1 cellular context compared by ENCODE assay signal in the genomic region with DNA sequence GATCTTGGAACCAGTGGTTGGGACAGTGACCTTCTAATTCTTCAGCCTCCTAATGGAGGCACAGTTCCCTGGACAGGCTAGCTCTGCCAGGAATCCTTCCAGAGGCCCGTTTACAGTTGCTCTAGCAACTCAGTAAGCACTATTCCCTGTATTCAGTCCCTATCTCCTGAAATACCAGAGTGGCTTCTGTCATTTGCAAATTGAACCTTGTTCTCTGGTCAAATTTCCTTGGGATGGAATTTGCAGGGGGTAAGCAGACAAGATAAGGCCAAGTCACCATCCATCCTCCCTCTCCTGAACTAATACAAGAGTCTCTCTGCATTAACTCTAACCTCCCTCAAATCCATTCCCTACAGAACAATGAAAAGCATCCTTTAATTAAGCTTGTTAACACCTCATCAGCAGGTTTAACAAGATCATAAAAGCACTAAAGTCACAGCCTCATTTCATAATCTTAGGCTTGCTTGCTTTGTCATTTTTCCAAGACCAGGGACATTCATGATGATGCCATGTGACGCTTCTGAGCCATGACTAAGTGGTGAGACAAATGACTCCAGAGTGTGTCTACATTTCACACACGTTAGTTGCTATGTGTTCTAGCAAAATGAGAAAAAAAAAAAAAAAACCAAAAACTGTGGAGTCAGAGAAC.
TF ChIP-seq lines count a peak whose summit lies in the region.

No MANE protein-coding gene starts in this region.

TF ChIP-seq in HepG2, 621 proteins besides CTCF, POLR2A, EP300 and RAD21 (continued from another document and continues in another):
- TF ChIP-seq ZIK1 (CRISPR knock-in tag; IDR thresholded peaks at IDR 0.05; ENCODE audit: borderline replicate concordance, low read depth) (no peak), ZNF317 (CRISPR knock-in tag; IDR thresholded peaks at IDR 0.05) (0 out of 2 replicates have a peak, but pooled peaks have one; percentile 42), EEA1 (CRISPR knock-in tag; IDR thresholded peaks at IDR 0.05; ENCODE audit: borderline replicate concordance) (no peak), ZBTB1 (CRISPR knock-in tag; IDR thresholded peaks at IDR 0.05; ENCODE audit: borderline replicate concordance) (no peak), BCL6 (CRISPR knock-in tag; IDR thresholded peaks at IDR 0.05) (peak; percentile 65; the same call in 1 of the 2 replicates), SOX13 (IDR thresholded peaks at IDR 0.05) (no peak), SOX13 (CRISPR knock-in tag; conservative IDR thresholded peaks at IDR 0.05 in 1 of 2, IDR thresholded peaks at IDR 0.05 in 1 of 2) (peak in 1 of 2 experiments; percentile 55; a peak in 1 of 4 replicates), TARDBP (CRISPR knock-in tag; IDR thresholded peaks at IDR 0.05) (no peak), ZNF557 (CRISPR knock-in tag; IDR thresholded peaks at IDR 0.05) (no peak), ZNF768 (CRISPR knock-in tag; IDR thresholded peaks at IDR 0.05) (no peak), ZFP36 (IDR thresholded peaks at IDR 0.05; ENCODE audit: borderline replicate concordance, low read depth, low read length, partially characterized antibody) (no peak), ZNF446 (CRISPR knock-in tag; IDR thresholded peaks at IDR 0.05) (no peak), FOSL1 (CRISPR knock-in tag; IDR thresholded peaks at IDR 0.05; ENCODE audit: borderline replicate concordance) (no peak), ZNF142 (CRISPR knock-in tag; IDR thresholded peaks at IDR 0.05) (peak; percentile 68; the same call in 1 of the 2 replicates), TEAD3 (CRISPR knock-in tag; optimal IDR thresholded peaks at IDR 0.05; ENCODE audit: borderline replicate concordance) (peak; percentile 86), KLF13 (CRISPR knock-in tag; IDR thresholded peaks at IDR 0.05) (no peak), MYC (CRISPR knock-in tag; IDR thresholded peaks at IDR 0.05; ENCODE audit: borderline replicate concordance) (no peak), TCF12 (IDR thresholded peaks at IDR 0.05) (no peak), TCF12 (CRISPR knock-in tag; IDR thresholded peaks at IDR 0.05) (no peak), ARNT2 (CRISPR knock-in tag; IDR thresholded peaks at IDR 0.05; ENCODE audit: low read depth) (no peak), HOXA5 (CRISPR knock-in tag; IDR thresholded peaks at IDR 0.05) (peak; percentile 71; the same call in 1 of the 2 replicates), ZNF724P (CRISPR knock-in tag; IDR thresholded peaks at IDR 0.05; ENCODE audit: borderline replicate concordance) (no peak), ZFYVE20 (CRISPR knock-in tag; IDR thresholded peaks at IDR 0.05; ENCODE audit: borderline replicate concordance, low read depth) (no peak), FOXC1 (CRISPR knock-in tag; IDR thresholded peaks at IDR 0.05; ENCODE audit: borderline replicate concordance) (no peak), ZSCAN25 (CRISPR knock-in tag; IDR thresholded peaks at IDR 0.05) (peak; percentile 85), EZH2 (conservative IDR thresholded peaks at IDR 0.05; ENCODE audit: low read depth, low read length) (no peak), ZNF331 (CRISPR knock-in tag; IDR thresholded peaks at IDR 0.05) (no peak; the same call in 1 of the 2 replicates), ZNF264 (CRISPR knock-in tag; IDR thresholded peaks at IDR 0.05) (0 out of 2 replicates have a peak, but pooled peaks have one; percentile 31), MED1 (CRISPR knock-in tag; IDR thresholded peaks at IDR 0.05) (peak; percentile 50; the same call in 1 of the 2 replicates), ISX (CRISPR knock-in tag; conservative IDR thresholded peaks at IDR 0.05) (no peak), ARHGAP35 (CRISPR knock-in tag; IDR thresholded peaks at IDR 0.05; ENCODE audit: borderline replicate concordance) (no peak), E2F1 (CRISPR knock-in tag; IDR thresholded peaks at IDR 0.05) (peak; percentile 28; the same call in 1 of the 2 replicates), NR2F6 (IDR thresholded peaks at IDR 0.05) (no peak), NR2F6 (CRISPR knock-in tag; IDR thresholded peaks at IDR 0.05) (no peak), SMAD1 (CRISPR knock-in tag; IDR thresholded peaks at IDR 0.05; ENCODE audit: borderline replicate concordance, low read depth) (no peak), FOXJ3 (CRISPR knock-in tag; IDR thresholded peaks at IDR 0.05; ENCODE audit: borderline replicate concordance) (peak; percentile 71; the same call in 1 of the 2 replicates), RCOR2 (CRISPR knock-in tag; IDR thresholded peaks at IDR 0.05) (0 out of 2 replicates have a peak, but pooled peaks have one; percentile 20), ZNF747 (CRISPR knock-in tag; IDR thresholded peaks at IDR 0.05; ENCODE audit: borderline replicate concordance) (no peak), CHCHD3 (CRISPR knock-in tag; IDR thresholded peaks at IDR 0.05) (no peak), ETV5 (CRISPR knock-in tag; IDR thresholded peaks at IDR 0.05; ENCODE audit: borderline replicate concordance) (0 out of 2 replicates have a peak, but pooled peaks have one; percentile 20), FOSL2 (CRISPR knock-in tag; IDR thresholded peaks at IDR 0.05) (peak; percentile 25; the same call in 1 of the 2 replicates)
- TF ChIP-seq, protein P1, sequence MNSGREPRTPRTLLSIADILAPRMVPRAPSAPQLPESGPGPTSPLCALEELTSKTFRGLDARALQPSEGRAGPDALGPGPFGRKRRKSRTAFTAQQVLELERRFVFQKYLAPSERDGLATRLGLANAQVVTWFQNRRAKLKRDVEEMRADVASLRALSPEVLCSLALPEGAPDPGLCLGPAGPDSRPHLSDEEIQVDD (CRISPR knock-in tag; IDR thresholded peaks at IDR 0.05; ENCODE audit: borderline replicate concordance): no peak
- TF ChIP-seq, protein P2, sequence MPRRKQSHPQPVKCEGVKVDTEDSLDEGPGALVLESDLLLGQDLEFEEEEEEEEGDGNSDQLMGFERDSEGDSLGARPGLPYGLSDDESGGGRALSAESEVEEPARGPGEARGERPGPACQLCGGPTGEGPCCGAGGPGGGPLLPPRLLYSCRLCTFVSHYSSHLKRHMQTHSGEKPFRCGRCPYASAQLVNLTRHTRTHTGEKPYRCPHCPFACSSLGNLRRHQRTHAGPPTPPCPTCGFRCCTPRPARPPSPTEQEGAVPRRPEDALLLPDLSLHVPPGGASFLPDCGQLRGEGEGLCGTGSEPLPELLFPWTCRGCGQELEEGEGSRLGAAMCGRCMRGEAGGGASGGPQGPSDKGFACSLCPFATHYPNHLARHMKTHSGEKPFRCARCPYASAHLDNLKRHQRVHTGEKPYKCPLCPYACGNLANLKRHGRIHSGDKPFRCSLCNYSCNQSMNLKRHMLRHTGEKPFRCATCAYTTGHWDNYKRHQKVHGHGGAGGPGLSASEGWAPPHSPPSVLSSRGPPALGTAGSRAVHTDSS (CRISPR knock-in tag; conservative IDR thresholded peaks at IDR 0.05): no peak
- TF ChIP-seq, protein P3, sequence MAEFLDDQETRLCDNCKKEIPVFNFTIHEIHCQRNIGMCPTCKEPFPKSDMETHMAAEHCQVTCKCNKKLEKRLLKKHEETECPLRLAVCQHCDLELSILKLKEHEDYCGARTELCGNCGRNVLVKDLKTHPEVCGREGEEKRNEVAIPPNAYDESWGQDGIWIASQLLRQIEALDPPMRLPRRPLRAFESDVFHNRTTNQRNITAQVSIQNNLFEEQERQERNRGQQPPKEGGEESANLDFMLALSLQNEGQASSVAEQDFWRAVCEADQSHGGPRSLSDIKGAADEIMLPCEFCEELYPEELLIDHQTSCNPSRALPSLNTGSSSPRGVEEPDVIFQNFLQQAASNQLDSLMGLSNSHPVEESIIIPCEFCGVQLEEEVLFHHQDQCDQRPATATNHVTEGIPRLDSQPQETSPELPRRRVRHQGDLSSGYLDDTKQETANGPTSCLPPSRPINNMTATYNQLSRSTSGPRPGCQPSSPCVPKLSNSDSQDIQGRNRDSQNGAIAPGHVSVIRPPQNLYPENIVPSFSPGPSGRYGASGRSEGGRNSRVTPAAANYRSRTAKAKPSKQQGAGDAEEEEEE (CRISPR knock-in tag; IDR thresholded peaks at IDR 0.05; ENCODE audit: borderline replicate concordance): no peak
- TF ChIP-seq, protein P4, sequence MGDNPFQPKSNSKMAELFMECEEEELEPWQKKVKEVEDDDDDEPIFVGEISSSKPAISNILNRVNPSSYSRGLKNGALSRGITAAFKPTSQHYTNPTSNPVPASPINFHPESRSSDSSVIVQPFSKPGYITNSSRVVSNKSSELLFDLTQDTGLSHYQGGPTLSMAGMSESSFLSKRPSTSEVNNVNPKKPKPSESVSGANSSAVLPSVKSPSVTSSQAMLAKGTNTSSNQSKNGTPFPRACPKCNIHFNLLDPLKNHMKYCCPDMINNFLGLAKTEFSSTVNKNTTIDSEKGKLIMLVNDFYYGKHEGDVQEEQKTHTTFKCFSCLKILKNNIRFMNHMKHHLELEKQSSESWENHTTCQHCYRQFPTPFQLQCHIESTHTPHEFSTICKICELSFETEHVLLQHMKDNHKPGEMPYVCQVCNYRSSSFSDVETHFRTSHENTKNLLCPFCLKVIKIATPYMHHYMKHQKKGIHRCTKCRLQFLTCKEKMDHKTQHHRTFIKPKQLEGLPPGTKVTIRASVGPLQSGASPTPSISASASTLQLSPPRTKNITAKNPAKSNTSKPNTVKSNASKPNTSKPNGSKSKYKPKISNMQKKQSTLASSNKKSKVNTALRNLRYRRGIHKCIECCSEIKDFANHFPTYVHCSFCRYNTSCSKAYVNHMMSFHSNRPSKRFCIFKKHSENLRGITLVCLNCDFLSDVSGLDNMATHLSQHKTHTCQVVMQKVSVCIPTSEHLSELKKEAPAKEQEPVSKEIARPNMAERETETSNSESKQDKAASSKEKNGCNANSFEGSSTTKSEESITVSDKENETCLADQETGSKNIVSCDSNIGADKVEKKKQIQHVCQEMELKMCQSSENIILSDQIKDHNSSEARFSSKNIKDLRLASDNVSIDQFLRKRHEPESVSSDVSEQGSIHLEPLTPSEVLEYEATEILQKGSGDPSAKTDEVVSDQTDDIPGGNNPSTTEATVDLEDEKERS (CRISPR knock-in tag; IDR thresholded peaks at IDR 0.05): no peak
- TF ChIP-seq, protein P5, sequence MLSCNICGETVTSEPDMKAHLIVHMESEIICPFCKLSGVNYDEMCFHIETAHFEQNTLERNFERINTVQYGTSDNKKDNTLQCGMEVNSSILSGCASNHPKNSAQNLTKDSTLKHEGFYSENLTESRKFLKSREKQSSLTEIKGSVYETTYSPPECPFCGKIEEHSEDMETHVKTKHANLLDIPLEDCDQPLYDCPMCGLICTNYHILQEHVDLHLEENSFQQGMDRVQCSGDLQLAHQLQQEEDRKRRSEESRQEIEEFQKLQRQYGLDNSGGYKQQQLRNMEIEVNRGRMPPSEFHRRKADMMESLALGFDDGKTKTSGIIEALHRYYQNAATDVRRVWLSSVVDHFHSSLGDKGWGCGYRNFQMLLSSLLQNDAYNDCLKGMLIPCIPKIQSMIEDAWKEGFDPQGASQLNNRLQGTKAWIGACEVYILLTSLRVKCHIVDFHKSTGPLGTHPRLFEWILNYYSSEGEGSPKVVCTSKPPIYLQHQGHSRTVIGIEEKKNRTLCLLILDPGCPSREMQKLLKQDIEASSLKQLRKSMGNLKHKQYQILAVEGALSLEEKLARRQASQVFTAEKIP (CRISPR knock-in tag; IDR thresholded peaks at IDR 0.05; ENCODE audit: borderline replicate concordance): no peak
